22 cellular contexts compared by ENCODE assay signal in genomic region chr5:73541981-73542380, GRCh38. TPM values are rescaled to one million over a fixed set of nuclear protein-coding genes. Genes with fewer than 3 reads are reported as not detected.
DNase-seq lines count a peak whose midpoint lies in the region; ATAC-seq and TF ChIP-seq lines count a peak whose summit lies in the region.
"Had no signal": no experiment of that assay in that cellular context is flagged by ENCODE, and none has a peak within 500 bp of the region (broad histone marks: within the 10 kb centered on the region; RNA-seq: fewer than 3 reads in every experiment).

No MANE protein-coding gene starts in this region.

- no peak for ATAC-seq in lower lobe of right lung
- ATAC-seq: activated CD4-positive, alpha-beta T cell treated with anti-CD3 and anti-CD28 coated beads for 36 hours; activated CD8-positive, alpha-beta memory T cell treated with anti-CD3 and anti-CD28 coated beads, Interleukin-2, amount 10 ng/mL, durations not matched to agents 7 days and 5 days; effector memory CD8-positive, alpha-beta T cell; K562; left cardiac atrium had no signal

- no peak for DNase-seq in AG04450 (ENCODE audit: low read depth, low spot score)
- DNase-seq in lower lobe of right lung, result no peak
- no peak for DNase-seq in activated gamma-delta T cell (lab: John Stamatoyannopoulos, UW)
- no peak for DNase-seq in right atrium auricular region (ENCODE audit: low spot score)
- no peak for DNase-seq in MG63
- no peak for DNase-seq in HEK293T (ENCODE audit: extremely low spot score)
- DNase-seq: activated CD4-positive, alpha-beta T cell treated with anti-CD3 and anti-CD28 coated beads for 36 hours; activated CD8-positive, alpha-beta memory T cell treated with anti-CD3 and anti-CD28 coated beads, Interleukin-2, amount 10 ng/mL, durations not matched to agents 7 days and 5 days; central memory CD4-positive, alpha-beta T cell; effector memory CD8-positive, alpha-beta T cell; EL; H7; left cardiac atrium; NCI-H1092; NCI-H526 treated with DMSO at 0.1 percent for 48 hours; occipital lobe; sigmoid colon; stimulated activated naive CD4-positive, alpha-beta T cell treated with Interleukin-2 at 50 U/mL for 16 hours had no signal

- no peaks in the 10 kb centered on the region for H4K20me1 ChIP-seq in OCI-LY3 (ENCODE audit: insufficient read depth, low read length)

- H3K4me1 ChIP-seq in OCI-LY3 (ENCODE audit: low read length) (peaks cover 30% of the 10 kb centered on the region), duodenal mucosa (ENCODE audit: control insufficient read depth in 1 of 2, insufficient read depth in 2 of 2, low read length in 2 of 2) (peaks cover 3 to 24% of the 10 kb centered on the region in 2 donors), lower lobe of right lung (peaks cover 19% of the 10 kb centered on the region), right atrium auricular region (no peaks in the 10 kb centered on the region)
- H3K4me1 ChIP-seq: sigmoid colon had no signal

- no peaks in the 10 kb centered on the region for H3K79me2 ChIP-seq in OCI-LY3 (ENCODE audit: low read length)

- H3K9me3 ChIP-seq in AG04450 (ENCODE audit: control insufficient read depth, insufficient read depth, low read length), result no peaks in the 10 kb centered on the region
- H3K9me3 ChIP-seq in OCI-LY3 (ENCODE audit: insufficient read depth, low read length), result no peaks in the 10 kb centered on the region
- no peaks in the 10 kb centered on the region for H3K9me3 ChIP-seq in duodenal mucosa (ENCODE audit: control insufficient read depth in 1 of 2, low read length in 2 of 2)
- no peaks in the 10 kb centered on the region for H3K9me3 ChIP-seq in lower lobe of right lung
- no peaks in the 10 kb centered on the region for H3K9me3 ChIP-seq in right atrium auricular region
- H3K9me3 ChIP-seq in MG63, result no peaks in the 10 kb centered on the region
- H3K9me3 ChIP-seq: sigmoid colon had no signal

- H3K27me3 ChIP-seq in AG04450 (ENCODE audit: control insufficient read depth, insufficient read depth, low read length), result no peaks in the 10 kb centered on the region
- H3K27me3 ChIP-seq in OCI-LY3 (ENCODE audit: low read depth, low read length), result no peaks in the 10 kb centered on the region
- no peaks in the 10 kb centered on the region for H3K27me3 ChIP-seq in duodenal mucosa (ENCODE audit: control insufficient read depth in 1 of 2, insufficient read depth in 2 of 2, low read length in 2 of 2)
- H3K27me3 ChIP-seq in lower lobe of right lung (ENCODE audit: low read depth), result no peaks in the 10 kb centered on the region
- H3K27me3 ChIP-seq in right atrium auricular region, result no peaks in the 10 kb centered on the region
- H3K27me3 ChIP-seq in MG63, result no peaks in the 10 kb centered on the region
- H3K27me3 ChIP-seq: sigmoid colon had no signal

- intact Hi-C loops in lower lobe of right lung (cut with DNase I), result no loop called here

- no peak overlapping the region for H2AFZ ChIP-seq in OCI-LY3 (ENCODE audit: low read depth, low read length)

- TF ChIP-seq CTCF in AG04450 (IDR thresholded peaks at IDR 0.05; ENCODE audit: low read depth, low read length), result no peak
- no peak for TF ChIP-seq CTCF in OCI-LY3 (IDR thresholded peaks at IDR 0.05; ENCODE audit: low read depth, low read length)
- no peak for TF ChIP-seq CTCF in lower lobe of right lung (IDR thresholded peaks at IDR 0.05)
- no peak for TF ChIP-seq CTCF in right atrium auricular region (IDR thresholded peaks at IDR 0.05)

- no peaks in the 10 kb centered on the region for H3K36me3 ChIP-seq in OCI-LY3 (replicated peaks; ENCODE audit: low read depth, low read length)
- H3K36me3 ChIP-seq in duodenal mucosa (ENCODE audit: control insufficient read depth in 1 of 2, insufficient read depth in 2 of 2, low read length in 2 of 2), result no peaks in the 10 kb centered on the region
- no peaks in the 10 kb centered on the region for H3K36me3 ChIP-seq in lower lobe of right lung
- no peaks in the 10 kb centered on the region for H3K36me3 ChIP-seq in right atrium auricular region
- H3K36me3 ChIP-seq in MG63, result no peaks in the 10 kb centered on the region
- H3K36me3 ChIP-seq: sigmoid colon had no signal

- peak overlapping the region; percentile 89 for H3K4me2 ChIP-seq in OCI-LY3 (ENCODE audit: low read length)

- CTCF ChIA-PET in AG04450 (lab: Charles Lee), result interaction anchor here (0.5 to 1.7 kb wide), 6 partner anchors 11 to 326 kb away, joined by 3 to 9 read pairs (median 4); no protein-coding TSS in a partner anchor
- CTCF ChIA-PET in HEK293T (lab: Yijun Ruan, JAX), result no interaction called here

- peak overlapping the region; percentile 21 for H3K27ac ChIP-seq in AG04450 (ENCODE audit: low read depth, low read length)
- H3K27ac ChIP-seq in OCI-LY3 (ENCODE audit: low read length), result 0 out of 2 replicates have a peak overlapping the region, but pooled peaks have one; percentile 53
- H3K27ac ChIP-seq in duodenal mucosa (ENCODE audit: low read depth, low read length), result peak overlapping the region; percentile 17
- H3K27ac ChIP-seq in lower lobe of right lung, result peak overlapping the region; percentile 68
- no peak overlapping the region for H3K27ac ChIP-seq in right atrium auricular region
- H3K27ac ChIP-seq: HL-60 had no signal

- H3K4me3 ChIP-seq in AG04450 (ENCODE audit: low read depth, low read length) (no peak overlapping the region), OCI-LY3 (ENCODE audit: low read length) (peak overlapping the region; percentile 68), duodenal mucosa (ENCODE audit: low read depth in 1 of 2, low read length in 2 of 2) (no peak overlapping the region), lower lobe of right lung (no peak overlapping the region), right atrium auricular region (no peak overlapping the region), MG63 (no peak overlapping the region)
- H3K4me3 ChIP-seq: K562, sigmoid colon had no signal

- H3K9ac ChIP-seq in OCI-LY3 (ENCODE audit: low read length), result peak overlapping the region; percentile 48
- H3K9ac ChIP-seq in duodenal mucosa (ENCODE audit: low read depth in 1 of 2, low read length in 2 of 2), result no peak overlapping the region

- POLR2A ChIA-PET in AG04450 (lab: Yijun Ruan, JAX) (no interaction called here), HEK293T (lab: Yijun Ruan, JAX) (no interaction called here)

TF ChIP-seq in HEK293T, 16 proteins besides CTCF, POLR2A, EP300 and RAD21:
- TF ChIP-seq BHLHE40 (IDR thresholded peaks at IDR 0.05; ENCODE audit: borderline replicate concordance) (no peak), ZNF384 (IDR thresholded peaks at IDR 0.05) (no peak)

RNA-seq across cellular contexts. Expression of gene ANKRA2, which starts 23.5 kb away (rescaled TPM):
- 24.9 and 39.6 TPM in 2 replicates for polyA plus RNA-seq in AG04450 (2011; rRNA removed)
- polyA minus RNA-seq in AG04450 (2011; rRNA and poly(A)+ RNA removed), result 5.8 and 15.7 TPM in 2 replicates
- total RNA-seq in lower lobe of right lung (26.7 TPM), right atrium auricular region (10 to 100 TPM; 11.3 to 16.4 TPM)
- 9.4 and 22.2 TPM in 2 replicates for total RNA-seq in MG63 (2014; rRNA removed; shearing (Covaris generic); ENCODE audit: low replicate concordance)

RNA-seq across cellular contexts. Expression of gene UTP15, which starts 23.6 kb away (rescaled TPM):
- polyA plus RNA-seq in AG04450 (2011; rRNA removed), result 11.3 and 15.3 TPM in 2 replicates
- 15.2 and 16.1 TPM in 2 replicates for polyA minus RNA-seq in AG04450 (2011; rRNA and poly(A)+ RNA removed)
- total RNA-seq in lower lobe of right lung (12.8 TPM), right atrium auricular region (1 to 10 TPM; 6.6 to 8.7 TPM)
- total RNA-seq in MG63 (2014; rRNA removed; shearing (Covaris generic); ENCODE audit: low replicate concordance), result 13.1 and 21.2 TPM in 2 replicates

RNA-seq across cellular contexts. Expression of gene BTF3, which starts 43.7 kb away (rescaled TPM):
- polyA plus RNA-seq in AG04450 (2011; rRNA removed), result 707 and 755 TPM in 2 replicates
- 359 and 427 TPM in 2 replicates for polyA minus RNA-seq in AG04450 (2011; rRNA and poly(A)+ RNA removed)
- total RNA-seq in lower lobe of right lung (388 TPM), right atrium auricular region (100 to 1,000 TPM; 409 to 434 TPM)
- 284 and 469 TPM in 2 replicates for total RNA-seq in MG63 (2014; rRNA removed; shearing (Covaris generic); ENCODE audit: low replicate concordance)

Comparison
In these comparisons a context has a peak if more than half of its experiments do, and no peak if none do; other contexts are left out.
1. H3K27ac ChIP-seq: peak in AG04450 (single experiment), OCI-LY3 (single experiment), duodenal mucosa (single experiment) and lower lobe of right lung (single experiment); none in right atrium auricular region (0 of 2).